1 cellular context compared by ENCODE assay signal in genomic region chr6:33298773-33299236, GRCh38.
TF ChIP-seq lines count a peak whose summit lies in the region.

Gene RGL2 (minus strand): TSS chr6:33298942. CDS start chr6:33298610, 332 bp downstream.

TF ChIP-seq in K562, 482 proteins besides CTCF, POLR2A, EP300 and RAD21 (continued from another document and continues in another):
- 0 out of 2 replicates have a peak, but pooled peaks have one; percentile 36 for TF ChIP-seq RREB1 (CRISPR knock-in tag; IDR thresholded peaks at IDR 0.05)
- no peak for TF ChIP-seq RBM39 (optimal IDR thresholded peaks at IDR 0.05; ENCODE audit: low read depth, low read length)
- TF ChIP-seq ZNF395 (CRISPR knock-in tag; IDR thresholded peaks at IDR 0.05) = no peak; the same call in 1 of the 2 replicates
- TF ChIP-seq RERE (CRISPR knock-in tag; IDR thresholded peaks at IDR 0.05; ENCODE audit: borderline replicate concordance) = 0 out of 2 replicates have a peak, but pooled peaks have one; percentile 18
- no peak for TF ChIP-seq ZNF354B (CRISPR knock-in tag; IDR thresholded peaks at IDR 0.05)
- TF ChIP-seq CBX2 (IDR thresholded peaks at IDR 0.05; ENCODE audit: insufficient read depth, low read length, poor library complexity, severe bottlenecking) = no peak
- no peak for TF ChIP-seq NCOA6 (IDR thresholded peaks at IDR 0.05)
- TF ChIP-seq NFE2 (IDR thresholded peaks at IDR 0.05; ENCODE audit: low read depth) = no peak
- no peak for TF ChIP-seq PCBP1 (IDR thresholded peaks at IDR 0.05; ENCODE audit: low read depth, low read length, poor library complexity, severe bottlenecking)
- 0 out of 2 replicates have a peak, but pooled peaks have one; percentile 26 for TF ChIP-seq HLTF (IDR thresholded peaks at IDR 0.05)
- no peak for TF ChIP-seq RBBP5 (IDR thresholded peaks at IDR 0.05; ENCODE audit: borderline replicate concordance, insufficient read depth, low read length, poor library complexity, severe bottlenecking)
- TF ChIP-seq EP400 (IDR thresholded peaks at IDR 0.05) = no peak
- TF ChIP-seq XRCC4 (IDR thresholded peaks at IDR 0.05; ENCODE audit: extremely low read depth, insufficient read depth, insufficient read length) = no peak
- TF ChIP-seq DNMT1 (IDR thresholded peaks at IDR 0.05) = no peak
- TF ChIP-seq IFI16 (CRISPR knock-in tag; IDR thresholded peaks at IDR 0.05) = no peak
- no peak for TF ChIP-seq KLF13 (tag; IDR thresholded peaks at IDR 0.05; ENCODE audit: borderline replicate concordance, low read depth)
- no peak for TF ChIP-seq DPF2 (IDR thresholded peaks at IDR 0.05)
- no peak for TF ChIP-seq ZNF253 (CRISPR knock-in tag; conservative IDR thresholded peaks at IDR 0.05)
- TF ChIP-seq RNF2 (IDR thresholded peaks at IDR 0.05) = no peak
- no peak for TF ChIP-seq CBX1 (IDR thresholded peaks at IDR 0.05; ENCODE audit: low read depth)
- TF ChIP-seq STAT5B (CRISPR knock-in tag; IDR thresholded peaks at IDR 0.05) = no peak
- no peak for TF ChIP-seq WHSC1 (IDR thresholded peaks at IDR 0.05; ENCODE audit: low read length)
- no peak for TF ChIP-seq RCOR1 (IDR thresholded peaks at IDR 0.05; ENCODE audit: borderline replicate concordance in 1 of 2, low read depth in 2 of 2, low read length in 2 of 2)
- TF ChIP-seq PURB (CRISPR knock-in tag; IDR thresholded peaks at IDR 0.05; ENCODE audit: low read depth) = no peak
- TF ChIP-seq ZFP36 (IDR thresholded peaks at IDR 0.05; ENCODE audit: low read depth, low read length, partially characterized antibody) = no peak
- TF ChIP-seq ETS1 (conservative IDR thresholded peaks at IDR 0.05; ENCODE audit: control insufficient read depth, low read depth, low read length) = peak; percentile 72; the same call in 1 of the 2 replicates
- TF ChIP-seq ARID4B (CRISPR knock-in tag; IDR thresholded peaks at IDR 0.05) = no peak; the same call in 1 of the 2 replicates
- TF ChIP-seq CSDE1 (IDR thresholded peaks at IDR 0.05) = no peak
- TF ChIP-seq GABPA (tag; conservative IDR thresholded peaks at IDR 0.05; ENCODE audit: low read depth) = no peak
- no peak for TF ChIP-seq ZNF507 (tag; conservative IDR thresholded peaks at IDR 0.05)
- TF ChIP-seq MBD2 (IDR thresholded peaks at IDR 0.05; ENCODE audit: borderline replicate concordance, low read depth) = no peak
- no peak for TF ChIP-seq ZSCAN32 (CRISPR knock-in tag; IDR thresholded peaks at IDR 0.05)
- no peak for TF ChIP-seq MBD1 (CRISPR knock-in tag; IDR thresholded peaks at IDR 0.05)
- no peak; the same call in 1 of the 2 replicates for TF ChIP-seq MTA2 (IDR thresholded peaks at IDR 0.05; ENCODE audit: low read depth)
- TF ChIP-seq ZNF224 (CRISPR knock-in tag; IDR thresholded peaks at IDR 0.05) = no peak
- no peak for TF ChIP-seq EGR1 (conservative IDR thresholded peaks at IDR 0.05)
- no peak for TF ChIP-seq GTF2B (IDR thresholded peaks at IDR 0.05; ENCODE audit: extremely low read depth, insufficient read length)
- TF ChIP-seq ZEB2 (IDR thresholded peaks at IDR 0.05) = no peak
- TF ChIP-seq THRB (CRISPR knock-in tag; conservative IDR thresholded peaks at IDR 0.05) = peak; percentile 68
- no peak for TF ChIP-seq NCOA2 (IDR thresholded peaks at IDR 0.05; ENCODE audit: partially characterized antibody in 2 of 2)
